In genomic region chrY:7013051-7013450, GRCh38 we compare ENCODE assay signal across 7 cellular contexts.
"Had no signal": no experiment of that assay in that cellular context is flagged by ENCODE, and none has a peak within 500 bp of the region (broad histone marks: within the 10 kb centered on the region; RNA-seq: fewer than 3 reads in every experiment).

No MANE protein-coding gene starts in this region.

- FAIRE-seq: HepG2, HTR-8/SVneo, K562 had no signal

- H3K4me3 ChIP-seq: K562 had no signal

- ATAC-seq: HepG2, K562 had no signal

- H3K27ac ChIP-seq: HL-60 had no signal

- DNase-seq: IMR-90, KBM-7, KG1 had no signal
